In the genomic region with DNA sequence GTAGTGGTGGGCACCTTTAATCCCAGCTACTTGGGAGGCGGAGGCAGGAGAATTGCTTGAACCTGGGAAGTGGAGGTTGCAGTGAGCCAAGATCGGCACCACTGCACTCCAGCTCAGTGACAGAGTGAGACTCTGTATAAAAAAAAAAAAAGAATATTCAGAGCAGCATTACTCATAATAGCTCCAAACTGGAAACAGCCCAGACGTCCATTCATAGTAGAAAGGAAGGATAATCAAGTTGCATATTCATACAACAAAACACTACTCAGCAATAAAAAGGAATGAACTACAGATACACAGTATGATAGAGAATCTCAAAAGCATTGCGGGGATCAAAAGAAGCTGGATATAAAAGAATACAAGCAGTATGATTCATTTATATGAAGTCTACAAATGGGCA, we compare ENCODE assay signal across 1 cellular context.
TF ChIP-seq lines count a peak whose summit lies in the region.

No MANE protein-coding gene starts in this region.

TF ChIP-seq in SK-N-SH, 30 proteins besides CTCF, POLR2A, EP300 and RAD21 (continued from another document):
- TF ChIP-seq MEF2A (IDR thresholded peaks at IDR 0.05; ENCODE audit: borderline replicate concordance, low read depth): no peak
- TF ChIP-seq, protein P1, sequence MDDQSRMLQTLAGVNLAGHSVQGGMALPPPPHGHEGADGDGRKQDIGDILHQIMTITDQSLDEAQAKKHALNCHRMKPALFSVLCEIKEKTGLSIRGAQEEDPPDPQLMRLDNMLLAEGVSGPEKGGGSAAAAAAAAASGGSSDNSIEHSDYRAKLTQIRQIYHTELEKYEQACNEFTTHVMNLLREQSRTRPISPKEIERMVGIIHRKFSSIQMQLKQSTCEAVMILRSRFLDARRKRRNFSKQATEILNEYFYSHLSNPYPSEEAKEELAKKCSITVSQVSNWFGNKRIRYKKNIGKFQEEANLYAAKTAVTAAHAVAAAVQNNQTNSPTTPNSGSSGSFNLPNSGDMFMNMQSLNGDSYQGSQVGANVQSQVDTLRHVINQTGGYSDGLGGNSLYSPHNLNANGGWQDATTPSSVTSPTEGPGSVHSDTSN (IDR thresholded peaks at IDR 0.05): peak; percentile 54
- peak; percentile 35 for TF ChIP-seq JUND (IDR thresholded peaks at IDR 0.05)
- peak; percentile 47; the same call in 1 of the 2 replicates for TF ChIP-seq NFIC (IDR thresholded peaks at IDR 0.05; ENCODE audit: borderline replicate concordance)
- TF ChIP-seq TCF12 (IDR thresholded peaks at IDR 0.05): peak; percentile 58; the same call in 1 of the 2 replicates
TF ChIP-seq in SK-N-SH: peak in this region for 5.
